In the genomic region with DNA sequence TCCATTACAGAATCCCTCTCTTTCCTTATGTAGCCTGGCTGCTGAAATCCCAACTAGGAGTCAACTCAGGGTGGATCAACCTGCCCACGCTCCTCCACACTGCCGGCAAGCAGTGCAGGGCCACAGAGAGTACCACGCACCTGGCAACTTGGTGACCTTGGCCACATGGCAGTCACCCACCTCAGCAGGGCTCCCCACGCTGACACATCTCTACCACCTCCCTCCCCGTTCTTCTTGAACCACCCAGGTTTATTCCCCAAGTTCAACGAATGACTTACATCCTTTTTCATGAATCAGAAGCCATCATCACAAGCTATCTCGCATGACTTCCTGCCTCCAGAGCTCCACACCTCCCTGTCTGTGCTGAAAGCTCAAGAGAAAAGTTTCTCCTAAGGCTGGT, we compare ENCODE assay signal across 26 cellular contexts.
"Had no signal": no experiment of that assay in that cellular context is flagged by ENCODE, and none has a peak within 500 bp of the region (broad histone marks: within the 10 kb centered on the region; RNA-seq: fewer than 3 reads in every experiment).

No MANE protein-coding gene starts in this region.

- H3K9me3 Mint-ChIP-seq: naive thymus-derived CD8-positive, alpha-beta T cell; nephron; neural crest cell; stimulated activated effector memory CD8-positive, alpha-beta T cell treated with anti-CD3 and anti-CD28 coated beads, Interleukin-12 subunit alpha, Interleukin-12 subunit beta, amount 100 ng/mL, for 72 hours; stimulated activated naive CD8-positive, alpha-beta T cell treated with anti-CD3 and anti-CD28 coated beads, Interleukin-15, Interleukin-2, amounts not matched to agents 100 ng/mL and 50 ng/mL, for 24 hours had no signal

- H3K27me3 ChIP-seq: left lung, neutrophil, sigmoid colon, suprapubic skin, tibial artery, upper lobe of right lung had no signal

- H3K27me3 Mint-ChIP-seq: stimulated activated naive CD8-positive, alpha-beta T cell treated with anti-CD3 and anti-CD28 coated beads, Interleukin-15, Interleukin-2, amounts not matched to agents 100 ng/mL and 50 ng/mL, for 24 hours had no signal

- H3K27ac ChIP-seq: left lung, lower lobe of right lung, neutrophil, prostate gland, sigmoid colon, spleen, suprapubic skin, thoracic aorta, tibial artery, upper lobe of right lung had no signal

- H3K9me3 ChIP-seq: left lung, lower lobe of right lung, neutrophil, prostate gland, sigmoid colon, spleen, suprapubic skin, thoracic aorta, tibial artery, upper lobe of right lung had no signal

- H3K36me3 ChIP-seq: left lung, lower lobe of right lung, neutrophil, prostate gland, sigmoid colon, spleen, suprapubic skin, thoracic aorta, tibial artery, upper lobe of right lung had no signal

- H3K36me3 Mint-ChIP-seq: naive thymus-derived CD8-positive, alpha-beta T cell; stimulated activated effector memory CD8-positive, alpha-beta T cell treated with anti-CD3 and anti-CD28 coated beads, Interleukin-12 subunit alpha, Interleukin-12 subunit beta, amount 100 ng/mL, for 72 hours had no signal

- DNase-seq: hippocampal formation; left colon; left lung; mammary epithelial cell; mesenchymal stem cell; naive thymus-derived CD8-positive, alpha-beta T cell; occipital lobe; retina; right cardiac atrium; sigmoid colon; small intestine; spleen; stimulated activated CD4-positive, alpha-beta T cell treated with anti-CD3 and anti-CD28 coated beads, Interleukin-4, amount 100 ng/mL, for 24 hours; stimulated activated naive CD4-positive, alpha-beta T cell; tibial artery; trophoblast cell; upper lobe of right lung had no signal

- ATAC-seq: left colon; left lung; lower lobe of right lung; naive thymus-derived CD8-positive, alpha-beta T cell; right cardiac atrium; stimulated activated effector memory CD8-positive, alpha-beta T cell treated with anti-CD3 and anti-CD28 coated beads, Interleukin-12 subunit alpha, Interleukin-12 subunit beta, amount 100 ng/mL, for 72 hours; upper lobe of right lung had no signal

- H3K27ac Mint-ChIP-seq: naive thymus-derived CD8-positive, alpha-beta T cell; nephron; stimulated activated effector memory CD8-positive, alpha-beta T cell treated with anti-CD3 and anti-CD28 coated beads, Interleukin-12 subunit alpha, Interleukin-12 subunit beta, amount 100 ng/mL, for 72 hours; stimulated activated naive CD8-positive, alpha-beta T cell treated with anti-CD3 and anti-CD28 coated beads, Interleukin-15, Interleukin-2, amounts not matched to agents 100 ng/mL and 50 ng/mL, for 24 hours had no signal

- H3K4me3 Mint-ChIP-seq: naive thymus-derived CD8-positive, alpha-beta T cell; nephron; neural crest cell; stimulated activated effector memory CD8-positive, alpha-beta T cell treated with anti-CD3 and anti-CD28 coated beads, Interleukin-12 subunit alpha, Interleukin-12 subunit beta, amount 100 ng/mL, for 72 hours; stimulated activated naive CD8-positive, alpha-beta T cell treated with anti-CD3 and anti-CD28 coated beads, Interleukin-15, Interleukin-2, amounts not matched to agents 100 ng/mL and 50 ng/mL, for 24 hours had no signal

- H3K4me1 ChIP-seq: left lung, lower lobe of right lung, prostate gland, sigmoid colon, spleen, suprapubic skin, tibial artery, upper lobe of right lung had no signal

- H3K4me1 Mint-ChIP-seq: naive thymus-derived CD8-positive, alpha-beta T cell; nephron; neural crest cell; stimulated activated effector memory CD8-positive, alpha-beta T cell treated with anti-CD3 and anti-CD28 coated beads, Interleukin-12 subunit alpha, Interleukin-12 subunit beta, amount 100 ng/mL, for 72 hours had no signal

- H3K4me3 ChIP-seq: left lung, lower lobe of right lung, prostate gland, sigmoid colon, spleen, suprapubic skin, thoracic aorta, tibial artery, upper lobe of right lung had no signal
